In the genomic region with DNA sequence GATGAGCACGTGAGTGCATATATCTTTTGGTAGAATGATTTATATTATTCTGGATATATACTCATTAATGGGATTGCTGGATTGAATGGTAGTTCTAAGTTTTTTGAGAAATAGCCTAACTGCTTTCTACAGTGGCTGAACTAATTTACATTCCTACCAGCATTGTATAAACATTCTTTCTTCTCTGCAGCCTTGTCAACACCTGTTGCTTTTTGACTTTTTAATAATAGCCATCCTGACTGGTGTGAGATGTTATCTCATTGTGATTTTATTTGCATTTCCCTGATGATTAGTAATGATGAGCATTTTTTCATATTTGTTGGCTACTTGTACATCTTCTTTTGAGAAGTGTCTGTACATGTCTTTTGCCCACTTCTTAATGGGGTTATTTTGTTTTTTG, we compare ENCODE assay signal across 30 cellular contexts.
"Had no signal": no experiment of that assay in that cellular context is flagged by ENCODE, and none has a peak within 500 bp of the region (broad histone marks: within the 10 kb centered on the region; RNA-seq: fewer than 3 reads in every experiment).

No MANE protein-coding gene starts in this region.

- H3K36me3 ChIP-seq: colonic mucosa, esophagus muscularis mucosa, esophagus squamous epithelium, gastrocnemius medialis, gastroesophageal sphincter, heart left ventricle, heart right ventricle had no signal

- H3K27ac Mint-ChIP-seq: dendritic cell treated with granulocyte-macrophage colony-stimulating factor and Interleukin-4, amounts not matched to agents 40 ng/mL and 50 ng/mL, for 4 days; effector memory CD8-positive, alpha-beta T cell; endodermal cell had no signal

- H3K27ac ChIP-seq: colonic mucosa, coronary artery, dorsolateral prefrontal cortex, epithelial cell of prostate, esophagus muscularis mucosa, esophagus squamous epithelium, foreskin keratinocyte, gastrocnemius medialis, gastroesophageal sphincter, heart left ventricle, heart right ventricle, hepatocyte had no signal

- H3K4me3 Mint-ChIP-seq: dendritic cell treated with granulocyte-macrophage colony-stimulating factor and Interleukin-4, amounts not matched to agents 40 ng/mL and 50 ng/mL, for 4 days; effector memory CD8-positive, alpha-beta T cell; endodermal cell had no signal

- H3K4me1 ChIP-seq: colonic mucosa, esophagus muscularis mucosa, foreskin keratinocyte, gastrocnemius medialis, gastroesophageal sphincter, heart left ventricle, heart right ventricle had no signal

- DNase-seq: colonic mucosa; cortex of kidney; dermis blood vessel endothelial cell; dorsolateral prefrontal cortex; effector CD4-positive, alpha-beta T cell; effector CD8-positive, alpha-beta T cell; effector memory CD4-positive, alpha-beta T cell; effector memory CD8-positive, alpha-beta T cell; endodermal cell; erythroblast; esophagus squamous epithelium; foreskin fibroblast; foreskin melanocyte; gastrocnemius medialis; glutamatergic neuron; head of caudate nucleus; heart left ventricle; heart right ventricle had no signal

- H3K9me3 ChIP-seq: colonic mucosa, esophagus squamous epithelium, gastrocnemius medialis, gastroesophageal sphincter had no signal

- H3K4me1 Mint-ChIP-seq: endodermal cell had no signal

- H3K4me3 ChIP-seq: colonic mucosa, coronary artery, dorsolateral prefrontal cortex, esophagus muscularis mucosa, esophagus squamous epithelium, gastrocnemius medialis, gastroesophageal sphincter, heart left ventricle, heart right ventricle, hepatocyte had no signal

- H3K9me3 Mint-ChIP-seq: dendritic cell treated with granulocyte-macrophage colony-stimulating factor and Interleukin-4, amounts not matched to agents 40 ng/mL and 50 ng/mL, for 4 days; effector memory CD8-positive, alpha-beta T cell; endodermal cell had no signal

- ATAC-seq: effector memory CD8-positive, alpha-beta T cell; esophagus mucosa; foreskin keratinocyte; gastrocnemius medialis; gastroesophageal sphincter; heart left ventricle; heart right ventricle had no signal

- FAIRE-seq: colon, endometrium, endothelial cell of umbilical vein, frontal cortex had no signal
